35 cellular contexts compared by ENCODE assay signal in the genomic region with DNA sequence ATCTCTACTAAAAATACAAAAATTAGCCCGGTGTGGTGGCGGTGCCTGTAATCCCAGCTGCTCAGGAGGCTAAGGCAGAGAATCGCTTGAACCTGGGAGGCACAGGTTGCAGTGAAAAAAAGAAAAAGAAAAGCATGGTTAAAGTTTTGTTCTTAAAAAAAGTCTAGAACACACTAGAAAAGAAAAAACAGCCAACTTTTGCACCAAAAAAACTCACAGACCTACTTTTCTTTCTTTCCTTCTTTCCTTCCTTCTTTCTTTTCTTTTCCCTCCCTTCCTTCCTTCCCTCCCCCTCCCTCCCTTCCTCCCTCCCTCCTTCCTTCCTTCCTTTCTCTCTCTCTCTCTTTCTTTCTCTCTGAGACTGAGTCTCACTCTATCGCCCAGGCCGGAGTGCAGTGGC.
DNase-seq lines count a peak whose midpoint lies in the region; ATAC-seq, FAIRE-seq and TF ChIP-seq lines count a peak whose summit lies in the region.
"Had no signal": no experiment of that assay in that cellular context is flagged by ENCODE, and none has a peak within 500 bp of the region (broad histone marks: within the 10 kb centered on the region; RNA-seq: fewer than 3 reads in every experiment).

No MANE protein-coding gene starts in this region.

- H3K4me3 Mint-ChIP-seq in T-helper 2 cell treated with Interferon-gamma antibody and Interleukin-4, amounts not matched to agents 5 μg/mL and 100 μg/mL, for 36 hours, result no peak overlapping the region
- H3K4me3 Mint-ChIP-seq: B cell; CD14-positive monocyte; CD4-positive, alpha-beta memory T cell; CD4-positive, alpha-beta T cell; CD4-positive, CD25-positive, alpha-beta regulatory T cell; CD8-positive, alpha-beta memory T cell; CD8-positive, alpha-beta T cell had no signal

- in situ Hi-C loops in HepG2 (cut with HindIII; ENCODE audit: extremely low pct_ligation_motif_present, low pct_unique_long_range_greater_than_20kb), result no loop called here
- in situ Hi-C loops in K562 (cut with MboI), result no loop called here

- 92% methylated on average over 5 of the region's 5 CpGs for WGBS in HepG2 (ENCODE audit: low lambda C conversion rate)
- 94% methylated on average over 5 of the region's 5 CpGs for WGBS in right lobe of liver (ENCODE audit: insufficient coverage, low coverage, low lambda C conversion rate, missing lambda C conversion rate)
- WGBS in K562 (ENCODE audit: insufficient coverage, low coverage, missing lambda C conversion rate), result 4% methylated on average over 5 of the region's 5 CpGs
- no CpG with 5 or more reads among the region's 5 CpGs for WGBS in mesendoderm (ENCODE audit: extremely low coverage, insufficient coverage, low lambda C conversion rate)

- FAIRE-seq in HepG2 (lab: Jason Lieb, UNC) (no peak), K562 (lab: Jason Lieb, UNC) (no peak), GM19239 (lab: Jason Lieb, UNC) (no peak)
- FAIRE-seq: A204.1, A549, D721Med had no signal

- H3K9me3 ChIP-seq in HepG2 (ENCODE audit: low read length) (no peaks in the 10 kb centered on the region), right lobe of liver (no peaks in the 10 kb centered on the region), K562 (replicated peaks; ENCODE audit: control insufficient read depth, insufficient read depth, low read depth, low read length) (no peaks in the 10 kb centered on the region)
- H3K9me3 ChIP-seq: A549, BE2C had no signal

- H3K27me3 ChIP-seq in HepG2 (ENCODE audit: control insufficient read depth in 1 of 2, insufficient read depth in 2 of 2, low read length in 2 of 2), result no peaks in the 10 kb centered on the region
- no peaks in the 10 kb centered on the region for H3K27me3 ChIP-seq in right lobe of liver
- peaks cover 3 to 4% of the 10 kb centered on the region in 2 experiments; a peak in 4 of 5 replicates for H3K27me3 ChIP-seq in K562 (ENCODE audit: control insufficient read depth in 2 of 2, insufficient read depth in 2 of 2, low read length in 2 of 2)
- H3K27me3 ChIP-seq in mesendoderm (ENCODE audit: insufficient read depth, low read length, poor library complexity), result no peaks in the 10 kb centered on the region
- H3K27me3 ChIP-seq: BE2C; BLaER1; BLaER1 treated with 17β-estradiol and CSF1 and Interleukin-3, amounts not matched to agents 10 nM and 100 nM had no signal

- peaks cover 5% of the 10 kb centered on the region for H3K4me1 Mint-ChIP-seq in T-helper 2 cell treated with Interferon-gamma antibody and Interleukin-4, amounts not matched to agents 5 μg/mL and 100 μg/mL, for 36 hours (ENCODE audit: low read depth)

- H2AFZ ChIP-seq in HepG2 (ENCODE audit: low read length) (no peak overlapping the region), K562 (ENCODE audit: low read depth, low read length) (no peak overlapping the region)

- H3K18ac ChIP-seq in mesendoderm (ENCODE audit: low read length), result peak overlapping the region; percentile 93

- no peak for TF ChIP-seq EP300 in HepG2 (IDR thresholded peaks at IDR 0.05; ENCODE audit: low read depth in 2 of 2, low read length in 2 of 2)
- TF ChIP-seq EP300 in HepG2 (CRISPR knock-in tag; IDR thresholded peaks at IDR 0.05; ENCODE audit: borderline replicate concordance), result no peak
- TF ChIP-seq EP300 in K562 (IDR thresholded peaks at IDR 0.05; ENCODE audit: low read length), result no peak

- no peak for TF ChIP-seq CTCF in HepG2 (CRISPR knock-in tag; IDR thresholded peaks at IDR 0.05)
- TF ChIP-seq CTCF in right lobe of liver (IDR thresholded peaks at IDR 0.05), result no peak
- no peak for TF ChIP-seq CTCF in K562 (IDR thresholded peaks at IDR 0.05 in 2 of 3, conservative IDR thresholded peaks at IDR 0.05 in 1 of 3; ENCODE audit: insufficient read depth in 2 of 3, low read depth in 1 of 3, low read length in 3 of 3)

- ATAC-seq in HepG2 (no peak), right lobe of liver (no peak), K562 (no peak)
- ATAC-seq: A549; CD8-positive, alpha-beta T cell had no signal

- H3K4ac ChIP-seq in mesendoderm (ENCODE audit: low read depth, low read length), result peak overlapping the region; percentile 99

- H3K4me1 ChIP-seq in HepG2 (ENCODE audit: insufficient read depth, low read length), result no peaks in the 10 kb centered on the region
- H3K4me1 ChIP-seq in right lobe of liver, result no peaks in the 10 kb centered on the region
- no peaks in the 10 kb centered on the region for H3K4me1 ChIP-seq in K562 (replicated peaks in 1 of 2; ENCODE audit: control insufficient read depth in 2 of 2, insufficient read depth in 2 of 2, low read length in 2 of 2)
- peaks cover 10% of the 10 kb centered on the region for H3K4me1 ChIP-seq in mesendoderm (ENCODE audit: control insufficient read depth, low read depth, low read length)
- H3K4me1 ChIP-seq: BE2C, BLaER1 had no signal

- intact Hi-C loops in HepG2 (cut with micrococcal nuclease; ENCODE audit: unreplicated experiment), result no loop called here
- intact Hi-C loops in right lobe of liver (cut with DNase I), result no loop called here
- intact Hi-C loops in K562 (cut with micrococcal nuclease), result loop anchor here (10.0 kb wide), 1 partner anchor 1039 kb away; no protein-coding TSS in a partner anchor

- POLR2A ChIA-PET in HepG2 (lab: Yijun Ruan, JAX) (no interaction called here), K562 (lab: Yijun Ruan, JAX) (interaction anchor here (0.6 kb wide), 1 partner anchor 25 kb away, joined by 3 read pairs; no protein-coding TSS in a partner anchor)

- H3K79me2 ChIP-seq in HepG2 (ENCODE audit: insufficient read depth, low read length) (no peaks in the 10 kb centered on the region), K562 (ENCODE audit: control insufficient read depth, insufficient read depth, low read length) (no peaks in the 10 kb centered on the region), mesendoderm (ENCODE audit: control insufficient read depth, insufficient read depth, low read length) (no peaks in the 10 kb centered on the region)

- no peaks in the 10 kb centered on the region for H3K9me1 ChIP-seq in K562 (ENCODE audit: control insufficient read depth, insufficient read depth, low read length)

- no peaks in the 10 kb centered on the region for H3K27me3 Mint-ChIP-seq in T-helper 2 cell treated with Interferon-gamma antibody and Interleukin-4, amounts not matched to agents 5 μg/mL and 100 μg/mL, for 36 hours (ENCODE audit: low read depth)
- H3K27me3 Mint-ChIP-seq: B cell; CD4-positive, alpha-beta memory T cell; CD4-positive, alpha-beta T cell; CD4-positive, CD25-positive, alpha-beta regulatory T cell had no signal

- H4K20me1 ChIP-seq in HepG2 (ENCODE audit: insufficient read depth, low read length) (no peaks in the 10 kb centered on the region), K562 (replicated peaks; ENCODE audit: control insufficient read depth, insufficient read depth, low read length) (no peaks in the 10 kb centered on the region)
- H4K20me1 ChIP-seq: BLaER1; BLaER1 treated with 17β-estradiol and CSF1 and Interleukin-3, amounts not matched to agents 10 nM and 100 nM had no signal

- TF ChIP-seq RAD21 in HepG2 (CRISPR knock-in tag; IDR thresholded peaks at IDR 0.05), result no peak
- no peak for TF ChIP-seq RAD21 in K562 (CRISPR knock-in tag; conservative IDR thresholded peaks at IDR 0.05 in 1 of 2, IDR thresholded peaks at IDR 0.05 in 1 of 2)

- BruUV-seq in HepG2 (replicated peaks; lab: Mats Ljungman, UMichigan) (no TSS peak), K562 (replicated peaks; lab: Mats Ljungman, UMichigan) (no TSS peak)

- H3K56ac ChIP-seq in mesendoderm (ENCODE audit: low read length), result peak overlapping the region; percentile 66

- H2AK5ac ChIP-seq in mesendoderm (ENCODE audit: low read length), result no peak overlapping the region

- H4K5ac ChIP-seq in mesendoderm (ENCODE audit: low read length), result no peak overlapping the region

- H2BK5ac ChIP-seq in mesendoderm (ENCODE audit: low read length), result peak overlapping the region; percentile 73

- no peak for DNase-seq in HepG2 (ENCODE audit: low spot score)
- no peak for DNase-seq in right lobe of liver
- DNase-seq in K562 (ENCODE audit: extremely low read depth in 1 of 4, low spot score in 3 of 4), result no peak
- DNase-seq in mesendoderm, result no peak
- no peak for DNase-seq in GM19239 (ENCODE audit: insufficient read length, low spot score)
- DNase-seq in T-helper 2 cell treated with Interferon-gamma antibody and Interleukin-4, amounts not matched to agents 5 μg/mL and 100 μg/mL, for 36 hours (ENCODE audit: low spot score), result no peak
- DNase-seq: 8988T; ACHN; AML-193; BE2C; C1 segment of cervical spinal cord; Caco-2; Calu3; CD4-positive, alpha-beta memory T cell; CD4-positive, alpha-beta T cell; CD4-positive, CD25-positive, alpha-beta regulatory T cell; CD8-positive, alpha-beta memory T cell; CD8-positive, alpha-beta T cell; COR-L47; DMS 273 treated with DMSO at 0.1 percent for 48 hours; DMS153; DMS53; DMS79; DMS79 treated with DMSO at 0.1 percent for 48 hours; DND-41; EL had no signal

- H3K4me3 ChIP-seq in HepG2 (replicated peaks in 1 of 3; ENCODE audit: insufficient read depth in 1 of 3, low read depth in 2 of 3, low read length in 3 of 3) (no peak overlapping the region), right lobe of liver (no peak overlapping the region), K562 (no peak overlapping the region), mesendoderm (ENCODE audit: low read length) (no peak overlapping the region)
- H3K4me3 ChIP-seq: A549; BLaER1; BLaER1 treated with 17β-estradiol and CSF1 and Interleukin-3, amounts not matched to agents 10 nM and 100 nM had no signal

- no peak overlapping the region for H3K27ac ChIP-seq in HepG2 (ENCODE audit: extremely low read length, insufficient read depth, low read length)
- no peak overlapping the region for H3K27ac ChIP-seq in right lobe of liver
- H3K27ac ChIP-seq in K562 (ENCODE audit: extremely low read depth, low read depth, low read length), result no peak overlapping the region
- peak overlapping the region; percentile 74 for H3K27ac ChIP-seq in mesendoderm (ENCODE audit: low read depth, low read length)
- H3K27ac ChIP-seq: 22Rv1, A549, BLaER1, C4-2B had no signal

- H3K9me3 Mint-ChIP-seq in T-helper 2 cell treated with Interferon-gamma antibody and Interleukin-4, amounts not matched to agents 5 μg/mL and 100 μg/mL, for 36 hours, result no peaks in the 10 kb centered on the region

- no peaks in the 10 kb centered on the region for H3K36me3 Mint-ChIP-seq in T-helper 2 cell treated with Interferon-gamma antibody and Interleukin-4, amounts not matched to agents 5 μg/mL and 100 μg/mL, for 36 hours (ENCODE audit: low read depth)

- H2BK120ac ChIP-seq in mesendoderm (ENCODE audit: low read depth, low read length), result peak overlapping the region; percentile 97

- H4K8ac ChIP-seq in mesendoderm (ENCODE audit: low read depth, low read length), result peak overlapping the region; percentile 39

- H3K4me2 ChIP-seq in HepG2 (ENCODE audit: low read depth, low read length), result no peak overlapping the region
- H3K4me2 ChIP-seq in K562 (ENCODE audit: insufficient read depth, low read length), result no peak overlapping the region
- H3K4me2 ChIP-seq in mesendoderm (ENCODE audit: low read length), result no peak overlapping the region
- H3K4me2 ChIP-seq: A549, BLaER1 had no signal

- no peak overlapping the region for H3K23ac ChIP-seq in mesendoderm (ENCODE audit: low read length)

- H3K79me1 ChIP-seq in mesendoderm (ENCODE audit: low read length), result no peaks in the 10 kb centered on the region

- CTCF ChIA-PET in HepG2 (lab: Yijun Ruan, JAX; ENCODE audit: low intra/inter-chr PET ratio, low total read pairs), result no interaction called here
- CTCF ChIA-PET in K562 (lab: Yijun Ruan, JAX; ENCODE audit: low intra/inter-chr PET ratio), result no interaction called here

- no peak overlapping the region for H3K27ac Mint-ChIP-seq in T-helper 2 cell treated with Interferon-gamma antibody and Interleukin-4, amounts not matched to agents 5 μg/mL and 100 μg/mL, for 36 hours
- H3K27ac Mint-ChIP-seq: B cell; CD14-positive monocyte; CD4-positive, alpha-beta memory T cell; CD4-positive, alpha-beta T cell; CD4-positive, CD25-positive, alpha-beta regulatory T cell; CD8-positive, alpha-beta memory T cell; CD8-positive, alpha-beta T cell had no signal

- TF ChIP-seq POLR2A in HepG2 (IDR thresholded peaks at IDR 0.05; ENCODE audit: insufficient read depth in 1 of 2, low read depth in 2 of 2, low read length in 2 of 2), result no peak
- no peak for TF ChIP-seq POLR2A in right lobe of liver (IDR thresholded peaks at IDR 0.05)
- TF ChIP-seq POLR2A in K562 (conservative IDR thresholded peaks at IDR 0.05), result no peak

- H3K9ac ChIP-seq in HepG2 (ENCODE audit: insufficient read depth, low read depth, low read length) (no peak overlapping the region), K562 (ENCODE audit: insufficient read depth in 1 of 2, low read depth in 2 of 2, low read length in 2 of 2) (no peak overlapping the region), mesendoderm (ENCODE audit: low read length) (no peak overlapping the region)
- H3K9ac ChIP-seq: BLaER1; BLaER1 treated with 17β-estradiol and CSF1 and Interleukin-3, amounts not matched to agents 10 nM and 100 nM had no signal

- H2BK15ac ChIP-seq in mesendoderm (replicated peaks; ENCODE audit: low read depth), result peak overlapping the region; percentile 25

- H3K36me3 ChIP-seq in HepG2 (replicated peaks in 1 of 2; ENCODE audit: control insufficient read depth in 1 of 2, insufficient read depth in 2 of 2, low read length in 2 of 2), result no peaks in the 10 kb centered on the region
- no peaks in the 10 kb centered on the region for H3K36me3 ChIP-seq in right lobe of liver
- H3K36me3 ChIP-seq in K562 (ENCODE audit: control insufficient read depth, insufficient read depth, low read length), result no peaks in the 10 kb centered on the region
- H3K36me3 ChIP-seq in mesendoderm (ENCODE audit: control insufficient read depth, insufficient read depth, low read length), result no peaks in the 10 kb centered on the region
- H3K36me3 ChIP-seq: BE2C, BLaER1 had no signal
